ENCODE assay signal across 8 cellular contexts in genomic region chr17:40219073-40219860, GRCh38. TPM values are rescaled to one million over a fixed set of nuclear protein-coding genes. Genes with fewer than 3 reads are reported as not detected.
A peak's percentile ranks its signal among the peaks of the same experiment; 100 is the strongest.
DNase-seq lines count a peak whose midpoint lies in the region; ATAC-seq, FAIRE-seq and TF ChIP-seq lines count a peak whose summit lies in the region.

Gene WIPF2, plus strand, starts transcription at chr17:40219304. Its CDS starts 37,156 bp downstream, at chr17:40256460.

- H3K36me3 ChIP-seq in BLaER1 = peaks cover under 1% of the 10 kb centered on the region; the same call in 1 of the 2 replicates
- no peaks in the 10 kb centered on the region for H3K36me3 ChIP-seq in HepG2 (replicated peaks in 1 of 2; ENCODE audit: control insufficient read depth in 1 of 2, insufficient read depth in 2 of 2, low read length in 2 of 2)

- no TSS peak for BruUV-seq in HepG2 (replicated peaks; lab: Mats Ljungman, UMichigan)

- H3K9ac ChIP-seq in BLaER1 (peak within 1 kb of the TSS; percentile 80), HepG2 (ENCODE audit: insufficient read depth, low read depth, low read length) (peak within 1 kb of the TSS; percentile 85)

- ATAC-seq in HG03520 (IDR thresholded peaks at IDR 0.05; ENCODE audit: unreplicated experiment) (peak; percentile 85), HepG2 (peak; percentile 94)

- H3K79me2 ChIP-seq in HepG2 (ENCODE audit: insufficient read depth, low read length) = peaks cover 35% of the 10 kb centered on the region

- peak; percentile 81 for FAIRE-seq in HepG2 (lab: Jason Lieb, UNC)

- peak within 1 kb of the TSS; percentile 69 for H3K27ac ChIP-seq in BLaER1
- peak within 1 kb of the TSS; percentile 90 for H3K27ac ChIP-seq in HepG2 (ENCODE audit: extremely low read length, insufficient read depth, low read length)

- H3K4me3 ChIP-seq in BLaER1 = peak within 1 kb of the TSS; percentile 73
- H3K4me3 ChIP-seq in HepG2 (replicated peaks in 1 of 3; ENCODE audit: insufficient read depth in 1 of 3, low read depth in 2 of 3, low read length in 3 of 3) = peak within 1 kb of the TSS; percentile 87 to 100 (median 93)

- H4K20me1 ChIP-seq in BLaER1 (no peaks in the 10 kb centered on the region), HepG2 (ENCODE audit: insufficient read depth, low read length) (no peaks in the 10 kb centered on the region)

- intact Hi-C loops in HepG2 (cut with micrococcal nuclease; ENCODE audit: unreplicated experiment) = no loop called here

- TF ChIP-seq RAD21 in HepG2 (CRISPR knock-in tag; IDR thresholded peaks at IDR 0.05) = no peak

- WGBS in HepG2 (ENCODE audit: low lambda C conversion rate) = 2% methylated on average over 60 of the region's 60 CpGs

- CTCF ChIA-PET in HepG2 (lab: Yijun Ruan, JAX; ENCODE audit: low intra/inter-chr PET ratio, low total read pairs) = no interaction called here

- TF ChIP-seq EP300 in HepG2 (IDR thresholded peaks at IDR 0.05; ENCODE audit: low read depth in 2 of 2, low read length in 2 of 2) = 0 out of 4 replicates have a peak, but pooled peaks of 1 of the 2 experiments have one; percentile 12
- no peak for TF ChIP-seq EP300 in HepG2 (CRISPR knock-in tag; IDR thresholded peaks at IDR 0.05; ENCODE audit: borderline replicate concordance)

- peak; percentile 72 to 77 for TF ChIP-seq POLR2A in HepG2 (IDR thresholded peaks at IDR 0.05; ENCODE audit: insufficient read depth in 1 of 2, low read depth in 2 of 2, low read length in 2 of 2)

- H2AFZ ChIP-seq in HepG2 (ENCODE audit: low read length) = peak within 1 kb of the TSS; percentile 89

- peaks cover 21% of the 10 kb centered on the region for H3K4me1 ChIP-seq in BLaER1
- H3K4me1 ChIP-seq in HepG2 (ENCODE audit: insufficient read depth, low read length) = peaks cover 19% of the 10 kb centered on the region

- POLR2A ChIA-PET in HepG2 (lab: Yijun Ruan, JAX) = interaction anchor here (0.7 to 2.5 kb wide), 24 partner anchors 9 to 1470 kb away, joined by 3 to 19 read pairs (median 4); partner anchors contain the start of genes CDC6, EIF1, MED24 and NR1D1

- H3K27me3 ChIP-seq in BLaER1 = no peaks in the 10 kb centered on the region
- no peaks in the 10 kb centered on the region; a peak in 1 of 5 replicates for H3K27me3 ChIP-seq in HepG2 (ENCODE audit: control insufficient read depth in 1 of 2, insufficient read depth in 2 of 2, low read length in 2 of 2)

- peak; percentile 81 for TF ChIP-seq CTCF in HepG2 (CRISPR knock-in tag; IDR thresholded peaks at IDR 0.05)

- H3K4me2 ChIP-seq in BLaER1 (peak within 1 kb of the TSS; percentile 83), HepG2 (ENCODE audit: low read depth, low read length) (peak within 1 kb of the TSS; percentile 88)

- no peaks in the 10 kb centered on the region for H3K9me3 ChIP-seq in BLaER1
- no peaks in the 10 kb centered on the region for H3K9me3 ChIP-seq in HepG2 (ENCODE audit: low read length)

- in situ Hi-C loops in HepG2 (cut with HindIII; ENCODE audit: extremely low pct_ligation_motif_present, low pct_unique_long_range_greater_than_20kb) = no loop called here

- DNase-seq in GM19240 (ENCODE audit: insufficient read length, low spot score) (peak; percentile 92), NCI-H748 (lab: John Stamatoyannopoulos, UW; ENCODE audit: unreplicated experiment) (peak; percentile 98), dermis blood vessel endothelial cell (peak; percentile 98), HepG2 (ENCODE audit: low spot score) (peak; percentile 97)
- DNase-seq in activated CD4-positive, alpha-beta T cell treated with anti-CD3 and anti-CD28 coated beads, Interleukin-2, amount 50 U/mL, for 1 hour = peak; percentile 95
- peak; percentile 96 for DNase-seq in stimulated activated CD4-positive, alpha-beta T cell treated with anti-CD3 and anti-CD28 coated beads, Interleukin-4, amount 100 ng/mL, for 1 hour

TF ChIP-seq in HepG2, 621 proteins besides CTCF, POLR2A, EP300 and RAD21 (continues in another document):
- TF ChIP-seq, protein P1, sequence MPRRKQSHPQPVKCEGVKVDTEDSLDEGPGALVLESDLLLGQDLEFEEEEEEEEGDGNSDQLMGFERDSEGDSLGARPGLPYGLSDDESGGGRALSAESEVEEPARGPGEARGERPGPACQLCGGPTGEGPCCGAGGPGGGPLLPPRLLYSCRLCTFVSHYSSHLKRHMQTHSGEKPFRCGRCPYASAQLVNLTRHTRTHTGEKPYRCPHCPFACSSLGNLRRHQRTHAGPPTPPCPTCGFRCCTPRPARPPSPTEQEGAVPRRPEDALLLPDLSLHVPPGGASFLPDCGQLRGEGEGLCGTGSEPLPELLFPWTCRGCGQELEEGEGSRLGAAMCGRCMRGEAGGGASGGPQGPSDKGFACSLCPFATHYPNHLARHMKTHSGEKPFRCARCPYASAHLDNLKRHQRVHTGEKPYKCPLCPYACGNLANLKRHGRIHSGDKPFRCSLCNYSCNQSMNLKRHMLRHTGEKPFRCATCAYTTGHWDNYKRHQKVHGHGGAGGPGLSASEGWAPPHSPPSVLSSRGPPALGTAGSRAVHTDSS (CRISPR knock-in tag; conservative IDR thresholded peaks at IDR 0.05) = no peak
- TF ChIP-seq ZNF761 (CRISPR knock-in tag; conservative IDR thresholded peaks at IDR 0.05) (peak; percentile 89; the same call in 1 of the 2 replicates), KDM5A (IDR thresholded peaks at IDR 0.05; ENCODE audit: borderline replicate concordance, low read length) (peak; percentile 64; the same call in 1 of the 2 replicates), ZNF546 (CRISPR knock-in tag; conservative IDR thresholded peaks at IDR 0.05) (0 out of 2 replicates have a peak, but pooled peaks have one; percentile 52), ZBTB25 (CRISPR knock-in tag; IDR thresholded peaks at IDR 0.05) (peak; percentile 44; the same call in 1 of the 2 replicates), ZNF589 (CRISPR knock-in tag; conservative IDR thresholded peaks at IDR 0.05) (0 out of 2 replicates have a peak, but pooled peaks have one; percentile 69), ARID2 (CRISPR knock-in tag; IDR thresholded peaks at IDR 0.05; ENCODE audit: borderline replicate concordance) (no peak), POGZ (CRISPR knock-in tag; IDR thresholded peaks at IDR 0.05) (peak; percentile 96), ATF5 (CRISPR knock-in tag; IDR thresholded peaks at IDR 0.05; ENCODE audit: low read depth) (peak; percentile 85; the same call in 1 of the 2 replicates), PAF1 (CRISPR knock-in tag; IDR thresholded peaks at IDR 0.05) (no peak), ATF7 (IDR thresholded peaks at IDR 0.05) (no peak), ATF7 (CRISPR knock-in tag; IDR thresholded peaks at IDR 0.05) (peak; percentile 74; the same call in 1 of the 2 replicates), GATAD2A (CRISPR knock-in tag; IDR thresholded peaks at IDR 0.05) (peak; percentile 66), ZNF317 (CRISPR knock-in tag; IDR thresholded peaks at IDR 0.05) (no peak), ZNF205 (CRISPR knock-in tag; IDR thresholded peaks at IDR 0.05) (0 out of 2 replicates have a peak, but pooled peaks have one; percentile 16)

RNA-seq across cellular contexts. Expression of gene WIPF2, which starts in this region (rescaled TPM):
- total RNA-seq in dermis blood vessel endothelial cell = 8.5 and 15.5 TPM in 2 replicates
- total RNA-seq in HepG2 (2016; rRNA removed; fragmentation: Illumina TruSeq; extraction: Trizol) = 10.8 and 11.8 TPM in 2 replicates
- 1.2 and 1.4 TPM in 2 replicates for total RNA-seq in HepG2 (2016; cell fraction: cytosol; rRNA removed; fragmentation: Illumina TruSeq; extraction: Trizol; ENCODE audit: low read depth)
- 11.1 and 11.4 TPM in 2 replicates for total RNA-seq in HepG2 (2016; cell fraction: insoluble cytoplasmic fraction; rRNA removed; fragmentation: Illumina TruSeq; extraction: Trizol)
- total RNA-seq in HepG2 (2016; cell fraction: membrane; rRNA removed; fragmentation: Illumina TruSeq; extraction: Trizol) = 7.1 and 7.4 TPM in 2 replicates
- 8.5 and 10.1 TPM in 2 replicates for total RNA-seq in HepG2 (2016; cell fraction: nucleus; rRNA removed; fragmentation: Illumina TruSeq; extraction: Trizol)
- 7.2 and 8.3 TPM in 2 replicates for polyA plus RNA-seq in HepG2 (2011; rRNA removed)
- 3.3 and 3.9 TPM in 2 replicates for polyA plus RNA-seq in HepG2 (2011; cell fraction: cytosol; rRNA removed)
- 6.3 and 6.8 TPM in 2 replicates for polyA plus RNA-seq in HepG2 (2011; cell fraction: nucleus; rRNA removed)
- 16.2 and 16.9 TPM in 2 replicates for polyA plus RNA-seq in HepG2 (2012)
- polyA plus RNA-seq in HepG2 (2016; cell fraction: cytosol; fragmentation: Illumina TruSeq; extraction: Trizol; ENCODE audit: low read depth) = 1.7 and 1.9 TPM in 2 replicates
- polyA plus RNA-seq in HepG2 (2016; cell fraction: insoluble cytoplasmic fraction; fragmentation: Illumina TruSeq; extraction: Trizol; ENCODE audit: low read depth) = 14.6 and 18.9 TPM in 2 replicates
- polyA plus RNA-seq in HepG2 (2016; cell fraction: membrane; fragmentation: Illumina TruSeq; extraction: Trizol; ENCODE audit: low read depth) = 4.5 and 5.5 TPM in 2 replicates
- 17.7 and 23.9 TPM in 2 replicates for polyA plus RNA-seq in HepG2 (2016; cell fraction: nucleus; fragmentation: Illumina TruSeq; extraction: Trizol; ENCODE audit: insufficient read depth, low read depth)
- polyA minus RNA-seq in HepG2 (2011; rRNA and poly(A)+ RNA removed; ENCODE audit: low replicate concordance) = 10.7 and 12.1 TPM in 2 replicates
- 8.1 and 9.5 TPM in 2 replicates for polyA minus RNA-seq in HepG2 (2011; cell fraction: cytosol; rRNA and poly(A)+ RNA removed)
- 7.2 and 8.5 TPM in 2 replicates for polyA minus RNA-seq in HepG2 (2011; cell fraction: nucleus; rRNA and poly(A)+ RNA removed)

Comparison
In these comparisons a context has a peak if more than half of its experiments do, and no peak if none do; other contexts are left out.
1. Peak in every context shown above with its lines: DNase-seq, ATAC-seq, H3K4me3 ChIP-seq and H3K27ac ChIP-seq.